In the genomic region with DNA sequence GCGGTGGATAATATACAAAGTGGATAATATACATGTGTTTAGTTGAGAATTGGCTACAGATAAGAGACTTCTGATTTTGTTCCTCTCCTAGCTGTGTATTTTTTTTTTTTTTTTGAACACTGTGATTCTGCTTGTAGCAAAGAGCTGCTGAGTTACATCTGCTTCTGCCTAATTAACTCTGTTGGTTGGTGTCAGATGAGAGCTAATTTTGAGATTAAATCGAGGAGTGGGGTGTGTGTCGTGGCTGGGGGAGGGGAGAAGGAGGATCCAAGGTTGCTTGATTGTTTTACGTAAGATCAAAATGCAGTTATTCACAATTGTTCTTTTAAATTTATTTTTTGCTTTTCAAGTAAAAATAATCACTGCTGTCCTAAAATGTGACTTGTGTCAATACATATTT, we compare ENCODE assay signal across 25 cellular contexts. TPM values are rescaled to one million over a fixed set of nuclear protein-coding genes. Genes with fewer than 3 reads are reported as not detected.
DNase-seq lines count a peak whose midpoint lies in the region; TF ChIP-seq lines count a peak whose summit lies in the region.
"Had no signal": no experiment of that assay in that cellular context is flagged by ENCODE, and none has a peak within 500 bp of the region (broad histone marks: within the 10 kb centered on the region; RNA-seq: fewer than 3 reads in every experiment).

No MANE protein-coding gene starts in this region.

- no peaks in the 10 kb centered on the region for H3K27me3 ChIP-seq in subcutaneous abdominal adipose tissue (ENCODE audit: control insufficient read depth in 5 of 5, insufficient read depth in 4 of 5, low read length in 5 of 5)
- H3K27me3 ChIP-seq in osteoblast (ENCODE audit: insufficient read depth, low read length) = no peaks in the 10 kb centered on the region
- H3K27me3 ChIP-seq: MG63, neural progenitor cell, tibial nerve had no signal

- no peaks in the 10 kb centered on the region for H3K27me3 Mint-ChIP-seq in activated naive CD4-positive, alpha-beta T cell treated with anti-CD3 and anti-CD28 coated beads, Interleukin-2, amount 50 U/mL, for 24 hours
- no peaks in the 10 kb centered on the region for H3K27me3 Mint-ChIP-seq in activated naive CD4-positive, alpha-beta T cell treated with anti-CD3 and anti-CD28 coated beads, Interleukin-2, amount 10 ng/mL, durations not matched to agents 7 days and 5 days
- no peaks in the 10 kb centered on the region for H3K27me3 Mint-ChIP-seq in osteocyte (ENCODE audit: unreplicated experiment)
- H3K27me3 Mint-ChIP-seq: activated CD4-positive, alpha-beta T cell treated with anti-CD3 and anti-CD28 coated beads, Interleukin-2, amount 10 ng/mL, durations not matched to agents 7 days and 5 days; stimulated activated naive CD8-positive, alpha-beta T cell treated with anti-CD3 and anti-CD28 coated beads, Interleukin-15, amount 100 ng/mL, for 72 hours had no signal

- H3K4me3 Mint-ChIP-seq in activated naive CD4-positive, alpha-beta T cell treated with anti-CD3 and anti-CD28 coated beads, Interleukin-2, amount 50 U/mL, for 24 hours = no peak overlapping the region
- H3K4me3 Mint-ChIP-seq in activated naive CD4-positive, alpha-beta T cell treated with anti-CD3 and anti-CD28 coated beads, Interleukin-2, amount 10 ng/mL, durations not matched to agents 7 days and 5 days = no peak overlapping the region
- no peak overlapping the region for H3K4me3 Mint-ChIP-seq in osteocyte (ENCODE audit: unreplicated experiment)
- H3K4me3 Mint-ChIP-seq: activated CD4-positive, alpha-beta T cell treated with anti-CD3 and anti-CD28 coated beads, Interleukin-2, amount 10 ng/mL, durations not matched to agents 7 days and 5 days; neural progenitor cell; stimulated activated naive CD8-positive, alpha-beta T cell treated with anti-CD3 and anti-CD28 coated beads, Interleukin-15, amount 100 ng/mL, for 72 hours; T-helper 2 cell treated with Interferon-gamma antibody and Interleukin-4, amounts not matched to agents 5 μg/mL and 100 μg/mL, for 36 hours had no signal

- CTCF ChIA-PET in activated naive CD4-positive, alpha-beta T cell treated with anti-CD3 and anti-CD28 coated beads, Interleukin-2, amount 10 ng/mL, durations not matched to agents 7 days and 5 days (lab: Charles Lee) = no interaction called here

- H3K9me3 ChIP-seq in subcutaneous abdominal adipose tissue (ENCODE audit: control insufficient read depth in 5 of 5, low read length in 5 of 5) (no peaks in the 10 kb centered on the region), osteoblast (ENCODE audit: low read depth, low read length) (no peaks in the 10 kb centered on the region)
- H3K9me3 ChIP-seq: lower lobe of right lung, MG63, prostate gland, tibial nerve had no signal

- H3K27ac ChIP-seq in caudate nucleus (ENCODE audit: low read depth, low read length) (peak overlapping the region; percentile 26), subcutaneous abdominal adipose tissue (ENCODE audit: low read depth, low read length) (peak overlapping the region; percentile 8), osteoblast (ENCODE audit: low read depth, low read length) (no peak overlapping the region)
- H3K27ac ChIP-seq: C4-2B, lower lobe of right lung, neural progenitor cell, prostate gland, SK-N-MC, tibial nerve, VCaP had no signal

- peaks cover 72% of the 10 kb centered on the region for H3K79me2 ChIP-seq in osteoblast (ENCODE audit: insufficient read depth, low read length)

- no peak for DNase-seq in activated naive CD4-positive, alpha-beta T cell treated with anti-CD3 and anti-CD28 coated beads, Interleukin-2, amount 10 ng/mL, durations not matched to agents 7 days and 5 days
- DNase-seq in NCI-H1436 (lab: John Stamatoyannopoulos, UW) (peak; percentile 40), caudate nucleus (lab: John Stamatoyannopoulos, UW) (no peak), NCI-H187 (lab: John Stamatoyannopoulos, UW) (no peak), osteoblast (ENCODE audit: insufficient read length, low spot score, missing footprints) (no peak), osteocyte (ENCODE audit: extremely low spot score, unreplicated experiment) (no peak)
- DNase-seq: activated CD4-positive, alpha-beta T cell treated with anti-CD3 and anti-CD28 coated beads, Interleukin-2, amount 10 ng/mL, durations not matched to agents 7 days and 5 days; activated naive CD4-positive, alpha-beta T cell treated with anti-CD3 and anti-CD28 coated beads, Interleukin-2, amount 50 U/mL, for 16 hours; aorta; central memory CD4-positive, alpha-beta T cell; dermis blood vessel endothelial cell; lower lobe of right lung; MG63; NCI-H1930; RPMI8226; stimulated activated naive CD8-positive, alpha-beta T cell treated with anti-CD3 and anti-CD28 coated beads, Interleukin-15, amount 100 ng/mL, for 72 hours had no signal

- H3K4me2 ChIP-seq in osteoblast (ENCODE audit: insufficient read depth, low read length) = no peak overlapping the region
- H3K4me2 ChIP-seq: neural progenitor cell had no signal

- no peaks in the 10 kb centered on the region for H3K9me3 Mint-ChIP-seq in activated naive CD4-positive, alpha-beta T cell treated with anti-CD3 and anti-CD28 coated beads, Interleukin-2, amount 50 U/mL, for 24 hours
- H3K9me3 Mint-ChIP-seq in activated naive CD4-positive, alpha-beta T cell treated with anti-CD3 and anti-CD28 coated beads, Interleukin-2, amount 10 ng/mL, durations not matched to agents 7 days and 5 days = no peaks in the 10 kb centered on the region
- no peaks in the 10 kb centered on the region for H3K9me3 Mint-ChIP-seq in osteocyte (ENCODE audit: unreplicated experiment)
- H3K9me3 Mint-ChIP-seq: stimulated activated naive CD8-positive, alpha-beta T cell treated with anti-CD3 and anti-CD28 coated beads, Interleukin-15, amount 100 ng/mL, for 72 hours; T-helper 2 cell treated with Interferon-gamma antibody and Interleukin-4, amounts not matched to agents 5 μg/mL and 100 μg/mL, for 36 hours had no signal

- TF ChIP-seq CTCF in osteoblast (IDR thresholded peaks at IDR 0.05; ENCODE audit: extremely low read depth, low read depth, low read length) (no peak), osteocyte (IDR thresholded peaks at IDR 0.05) (no peak)

- H3K36me3 ChIP-seq in subcutaneous abdominal adipose tissue (ENCODE audit: control insufficient read depth in 5 of 5, insufficient read depth in 5 of 5, low read length in 5 of 5) = peaks cover 0 to 4% (median under 1%) of the 10 kb centered on the region in 5 donors
- peaks cover under 1% of the 10 kb centered on the region for H3K36me3 ChIP-seq in osteoblast (ENCODE audit: insufficient read depth, low read length)
- H3K36me3 ChIP-seq: prostate gland had no signal

- H3K9ac ChIP-seq in subcutaneous abdominal adipose tissue (ENCODE audit: low read length in 5 of 5) = no peak overlapping the region
- H3K9ac ChIP-seq: neural progenitor cell had no signal

- peaks cover 23% of the 10 kb centered on the region for H3K36me3 Mint-ChIP-seq in activated naive CD4-positive, alpha-beta T cell treated with anti-CD3 and anti-CD28 coated beads, Interleukin-2, amount 50 U/mL, for 24 hours
- peaks cover 26% of the 10 kb centered on the region for H3K36me3 Mint-ChIP-seq in activated naive CD4-positive, alpha-beta T cell treated with anti-CD3 and anti-CD28 coated beads, Interleukin-2, amount 10 ng/mL, durations not matched to agents 7 days and 5 days
- peaks cover 16% of the 10 kb centered on the region for H3K36me3 Mint-ChIP-seq in osteocyte (ENCODE audit: unreplicated experiment)

- H2AFZ ChIP-seq in osteoblast (ENCODE audit: low read length) = no peak overlapping the region
- H2AFZ ChIP-seq: neural progenitor cell had no signal

- H3K4me3 ChIP-seq in subcutaneous abdominal adipose tissue (ENCODE audit: low read depth in 1 of 5, low read length in 5 of 5) = no peak overlapping the region
- H3K4me3 ChIP-seq in osteoblast (ENCODE audit: insufficient read depth, low read length) = no peak overlapping the region
- H3K4me3 ChIP-seq: lower lobe of right lung, MG63, neural progenitor cell, prostate gland, SK-N-MC, tibial nerve had no signal

- peaks cover 20% of the 10 kb centered on the region for H4K20me1 ChIP-seq in osteoblast (ENCODE audit: insufficient read depth, low read length)

- peaks cover 65% of the 10 kb centered on the region for H3K4me1 Mint-ChIP-seq in activated naive CD4-positive, alpha-beta T cell treated with anti-CD3 and anti-CD28 coated beads, Interleukin-2, amount 50 U/mL, for 24 hours
- peaks cover 2% of the 10 kb centered on the region for H3K4me1 Mint-ChIP-seq in activated naive CD4-positive, alpha-beta T cell treated with anti-CD3 and anti-CD28 coated beads, Interleukin-2, amount 10 ng/mL, durations not matched to agents 7 days and 5 days
- H3K4me1 Mint-ChIP-seq in osteocyte (ENCODE audit: unreplicated experiment) = peaks cover 31% of the 10 kb centered on the region

- peak overlapping the region; percentile 87 for H3K27ac Mint-ChIP-seq in activated naive CD4-positive, alpha-beta T cell treated with anti-CD3 and anti-CD28 coated beads, Interleukin-2, amount 50 U/mL, for 24 hours
- no peak overlapping the region for H3K27ac Mint-ChIP-seq in activated naive CD4-positive, alpha-beta T cell treated with anti-CD3 and anti-CD28 coated beads, Interleukin-2, amount 10 ng/mL, durations not matched to agents 7 days and 5 days
- no peak overlapping the region for H3K27ac Mint-ChIP-seq in osteocyte (ENCODE audit: unreplicated experiment)
- H3K27ac Mint-ChIP-seq: activated CD4-positive, alpha-beta T cell treated with anti-CD3 and anti-CD28 coated beads, Interleukin-2, amount 10 ng/mL, durations not matched to agents 7 days and 5 days; neural progenitor cell; stimulated activated naive CD8-positive, alpha-beta T cell treated with anti-CD3 and anti-CD28 coated beads, Interleukin-15, amount 100 ng/mL, for 72 hours; T-helper 2 cell treated with Interferon-gamma antibody and Interleukin-4, amounts not matched to agents 5 μg/mL and 100 μg/mL, for 36 hours had no signal

- H3K4me1 ChIP-seq in subcutaneous abdominal adipose tissue (ENCODE audit: control insufficient read depth in 5 of 5, insufficient read depth in 5 of 5, low read length in 5 of 5) (peaks cover 0 to 27% (median 11%) of the 10 kb centered on the region in 5 donors), osteoblast (ENCODE audit: insufficient read depth, low read length) (peaks cover 14% of the 10 kb centered on the region)
- H3K4me1 ChIP-seq: prostate gland had no signal

RNA-seq across cellular contexts. Expression of gene KAT6B, which starts 11.3 kb away (rescaled TPM):
- total RNA-seq in osteoblast (24.6 and 30.9 TPM in 2 replicates), osteocyte (28.2 and 31.1 TPM in 2 replicates)
